7 cellular contexts compared by ENCODE assay signal in the genomic region with DNA sequence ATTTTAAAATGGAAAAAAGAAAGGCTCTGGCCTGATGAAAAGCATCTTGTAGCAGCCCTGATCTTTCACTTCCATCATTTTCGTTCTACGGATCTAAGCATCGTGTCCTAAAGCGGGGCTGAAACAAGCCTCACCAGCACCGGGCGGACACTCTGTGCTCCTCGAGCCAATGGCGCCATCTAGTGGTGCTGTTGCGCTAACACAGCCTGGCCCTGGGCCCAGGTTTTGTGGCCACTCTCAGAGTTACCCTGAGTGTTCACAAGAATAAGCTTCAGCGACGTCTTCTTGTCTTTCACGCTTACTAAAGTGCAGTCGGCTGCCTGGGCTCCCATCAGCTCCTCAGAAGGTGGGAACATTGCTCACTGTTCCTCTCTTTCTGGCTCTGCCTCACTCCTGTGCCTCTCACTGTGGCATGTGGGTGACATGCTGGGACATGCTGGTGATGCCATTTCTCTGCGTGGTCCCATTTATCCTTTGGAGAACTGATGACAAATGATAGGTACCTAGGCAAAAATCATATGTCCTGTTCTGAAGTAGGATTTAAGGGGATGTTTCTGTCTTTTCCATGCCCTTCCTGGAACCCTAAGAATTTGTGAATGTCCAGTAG. TPM values are rescaled to one million over a fixed set of nuclear protein-coding genes. Genes with fewer than 3 reads are reported as not detected.
DNase-seq lines count a peak whose midpoint lies in the region; ATAC-seq and TF ChIP-seq lines count a peak whose summit lies in the region.

No MANE protein-coding gene starts in this region.

- H3K27ac Mint-ChIP-seq in activated naive CD8-positive, alpha-beta T cell treated with anti-CD3 and anti-CD28 coated beads, Interleukin-2, amount 10 ng/mL, durations not matched to agents 7 days and 5 days: no peak overlapping the region

- intact Hi-C loops in heart right ventricle (cut with DNase I): loop anchor here in 8 of 10 donors (1.0 to 10.0 kb wide), 10 partner anchors 114 to 664 kb away; no protein-coding TSS in a partner anchor

- no peak overlapping the region for H3K4me3 Mint-ChIP-seq in activated naive CD8-positive, alpha-beta T cell treated with anti-CD3 and anti-CD28 coated beads, Interleukin-2, amount 10 ng/mL, durations not matched to agents 7 days and 5 days

- no peaks in the 10 kb centered on the region for H3K36me3 Mint-ChIP-seq in activated naive CD8-positive, alpha-beta T cell treated with anti-CD3 and anti-CD28 coated beads, Interleukin-2, amount 10 ng/mL, durations not matched to agents 7 days and 5 days

- H3K9me3 ChIP-seq in MG63 (no peaks in the 10 kb centered on the region), heart right ventricle (no peaks in the 10 kb centered on the region)

- peaks cover 4% of the 10 kb centered on the region; the same call in 1 of the 2 replicates for H3K27me3 ChIP-seq in MG63
- H3K27me3 ChIP-seq in heart right ventricle: peaks cover 0 to 58% (median 26%) of the 10 kb centered on the region in 7 donors

- ATAC-seq in activated naive CD8-positive, alpha-beta T cell treated with anti-CD3 and anti-CD28 coated beads, Interleukin-2, amount 10 ng/mL, durations not matched to agents 7 days and 5 days (ENCODE audit: low read depth): peak; percentile 96
- ATAC-seq in heart right ventricle: peak; percentile 87 to 95 (median 92)

- H3K27ac ChIP-seq in heart right ventricle: no peak overlapping the region

- no peaks in the 10 kb centered on the region for H3K36me3 ChIP-seq in MG63
- no peaks in the 10 kb centered on the region for H3K36me3 ChIP-seq in heart right ventricle

- H3K4me1 ChIP-seq in heart right ventricle: peaks cover 0 to 22% (median 0%) of the 10 kb centered on the region in 9 donors

- POLR2A ChIA-PET in activated naive CD8-positive, alpha-beta T cell treated with anti-CD3 and anti-CD28 coated beads, Interleukin-2, amount 10 ng/mL, durations not matched to agents 7 days and 5 days (lab: Charles Lee): interaction anchor here (0.6 to 1.2 kb wide), 2 partner anchors 115 to 539 kb away, joined by 3 read pairs; no protein-coding TSS in a partner anchor

- peak; percentile 96 for TF ChIP-seq CTCF in GM12874 (IDR thresholded peaks at IDR 0.05; ENCODE audit: insufficient read depth, low read depth, low read length)
- peak; percentile 89 to 98 (median 94) for TF ChIP-seq CTCF in heart right ventricle (IDR thresholded peaks at IDR 0.05)

- H3K27me3 Mint-ChIP-seq in activated naive CD8-positive, alpha-beta T cell treated with anti-CD3 and anti-CD28 coated beads, Interleukin-2, amount 10 ng/mL, durations not matched to agents 7 days and 5 days: peaks cover 26% of the 10 kb centered on the region

- H3K9me3 Mint-ChIP-seq in activated naive CD8-positive, alpha-beta T cell treated with anti-CD3 and anti-CD28 coated beads, Interleukin-2, amount 10 ng/mL, durations not matched to agents 7 days and 5 days: no peaks in the 10 kb centered on the region

- H3K4me1 Mint-ChIP-seq in activated naive CD8-positive, alpha-beta T cell treated with anti-CD3 and anti-CD28 coated beads, Interleukin-2, amount 10 ng/mL, durations not matched to agents 7 days and 5 days: peaks cover 12% of the 10 kb centered on the region

- no peak overlapping the region for H3K4me3 ChIP-seq in MG63
- H3K4me3 ChIP-seq in heart right ventricle: no peak overlapping the region

- 7% methylated on average over 14 of the region's 14 CpGs for WGBS in heart right ventricle, 2 donors

- DNase-seq in HCEC 1CT (peak; percentile 68), MG63 (peak; percentile 69), SKM-1 treated with dmso at 0.1 percent for 144 hours (lab: John Stamatoyannopoulos, UW; ENCODE audit: unreplicated experiment) (peak; percentile 39), heart right ventricle (peak; percentile 72 to 84), retina (peak; percentile 89)
- DNase-seq in activated naive CD8-positive, alpha-beta T cell treated with anti-CD3 and anti-CD28 coated beads, Interleukin-2, amount 10 ng/mL, durations not matched to agents 7 days and 5 days: peak; percentile 78

RNA-seq across cellular contexts. Expression of gene DMRT3, which starts 32.7 kb away (rescaled TPM):
- total RNA-seq in MG63 (2014; rRNA removed; shearing (Covaris generic); ENCODE audit: low replicate concordance): not detected in 2 replicates
- total RNA-seq in activated naive CD8-positive, alpha-beta T cell treated with anti-CD3 and anti-CD28 coated beads, Interleukin-2, amount 10 ng/mL, durations not matched to agents 7 days and 5 days: not detected
- total RNA-seq in heart right ventricle: not detected
- polyA plus RNA-seq in heart right ventricle: not detected

RNA-seq across cellular contexts. Expression of gene DMRT2, which starts 41.0 kb away (rescaled TPM):
- 0.30 TPM in 1 of 2 replicates, not detected in the other for total RNA-seq in MG63 (2014; rRNA removed; shearing (Covaris generic); ENCODE audit: low replicate concordance)
- not detected for total RNA-seq in activated naive CD8-positive, alpha-beta T cell treated with anti-CD3 and anti-CD28 coated beads, Interleukin-2, amount 10 ng/mL, durations not matched to agents 7 days and 5 days
- total RNA-seq in heart right ventricle: under 1 TPM in 5 of 10 donors, not detected in 5; 0.20 to 0.30 (median 0.28) TPM
- under 1 TPM; 0.03 to 0.22 TPM for polyA plus RNA-seq in heart right ventricle

Comparison
In these comparisons a context has a peak if more than half of its experiments do, and no peak if none do; other contexts are left out.
1. DNase-seq: peak in every context shown above with its lines; median percentile 89 in retina; 78 in activated naive CD8-positive, alpha-beta T cell treated with anti-CD3 and anti-CD28 coated beads, Interleukin-2, amount 10 ng/mL, durations not matched to agents 7 days and 5 days; 78 in heart right ventricle; 69 in MG63; 68 in HCEC 1CT; 39 in SKM-1 treated with dmso at 0.1 percent for 144 hours.